33 cellular contexts compared by ENCODE assay signal in the genomic region with DNA sequence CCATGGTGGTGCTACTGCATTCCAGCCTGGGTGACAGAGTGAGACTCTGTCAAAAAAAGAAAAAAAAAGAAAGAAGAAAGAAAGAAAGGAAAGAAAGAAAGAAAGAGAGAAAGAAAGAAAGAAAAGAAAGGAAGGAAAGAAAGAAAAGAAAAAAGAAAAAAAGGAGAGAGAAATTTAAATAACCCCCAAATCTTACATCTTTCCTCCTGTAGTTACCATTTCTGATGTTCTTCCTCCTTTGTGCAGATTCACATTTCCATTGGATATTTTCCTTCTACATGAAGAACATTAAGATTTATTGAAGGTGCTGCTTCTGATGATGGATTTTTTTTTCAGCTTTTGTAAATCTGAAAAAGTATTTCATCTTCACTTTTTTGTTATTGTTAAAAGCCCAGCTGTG.
"Had no signal": no experiment of that assay in that cellular context is flagged by ENCODE, and none has a peak within 500 bp of the region (broad histone marks: within the 10 kb centered on the region; RNA-seq: fewer than 3 reads in every experiment).

No MANE protein-coding gene starts in this region.

- H3K27ac ChIP-seq: adrenal gland, ascending aorta, body of pancreas, brain microvascular endothelial cell, breast epithelium, cardiac muscle cell had no signal

- H3K4me1 ChIP-seq: adrenal gland, ascending aorta, body of pancreas, breast epithelium had no signal

- H3K27me3 ChIP-seq: ascending aorta, body of pancreas, brain microvascular endothelial cell had no signal

- DNase-seq: activated effector memory CD4-positive, alpha-beta T cell treated with anti-CD3 and anti-CD28 coated beads, Interleukin-2, amount 50 U/mL, for 16 hours; activated effector memory CD4-positive, alpha-beta T cell treated with Interleukin-2 at 50 U/mL for 16 hours; activated gamma-delta T cell; activated gamma-delta T cell treated with Interleukin-2 at 50 U/mL for 16 hours; activated naive CD4-positive, alpha-beta T cell; activated naive CD4-positive, alpha-beta T cell treated with anti-CD3 and anti-CD28 coated beads for 36 hours; activated naive CD4-positive, alpha-beta T cell treated with anti-CD3 and anti-CD28 coated beads, Interleukin-2, amount 10 ng/mL, durations not matched to agents 7 days and 5 days; activated naive CD4-positive, alpha-beta T cell treated with anti-CD3 and anti-CD28 coated beads, Interleukin-2, amount 50 U/mL, for 16 hours; activated naive CD4-positive, alpha-beta T cell treated with Interleukin-2 at 50 U/mL for 16 hours; activated naive CD8-positive, alpha-beta T cell treated with anti-CD3 and anti-CD28 coated beads for 36 hours; activated naive CD8-positive, alpha-beta T cell treated with anti-CD3 and anti-CD28 coated beads, Interleukin-2, amount 10 ng/mL, durations not matched to agents 7 days and 5 days; activated naive CD8-positive, alpha-beta T cell treated with anti-CD3 and anti-CD28 coated beads, Interleukin-2, amount 50 U/mL, for 24 hours; activated T-cell treated with anti-CD3 and anti-CD28 coated beads, Interleukin-2, amount 50 U/mL, for 1 hour; activated T-cell treated with anti-CD3 and anti-CD28 coated beads, Interleukin-2, amount 50 U/mL, for 24 hours; activated T-cell treated with anti-CD3 and anti-CD28 coated beads, Interleukin-2, amount 50 U/mL, for 4 hours; activated T-cell treated with anti-CD3 and anti-CD28 coated beads, Interleukin-2, amount 50 U/mL, for 48 hours; activated T-cell treated with anti-CD3 and anti-CD28 coated beads, Interleukin-2, amount 50 U/mL, for 72 hours; adrenal gland; amniotic stem cell; amygdala; anterior cingulate cortex; body of pancreas; brain microvascular endothelial cell; caudate nucleus; central memory CD4-positive, alpha-beta T cell; cerebellar nuclear complex had no signal

- H3K9me3 ChIP-seq: adrenal gland, ascending aorta, body of pancreas, breast epithelium had no signal

- ATAC-seq: activated naive CD4-positive, alpha-beta T cell treated with anti-CD3 and anti-CD28 coated beads, Interleukin-2, amount 50 U/mL, for 72 hours; activated naive CD8-positive, alpha-beta T cell treated with anti-CD3 and anti-CD28 coated beads, Interleukin-2, amount 50 U/mL, for 24 hours; activated T-cell treated with anti-CD3 and anti-CD28 coated beads, Interleukin-2, amount 50 U/mL, for 4 hours; activated T-cell treated with anti-CD3 and anti-CD28 coated beads, Interleukin-2, amount 50 U/mL, for 72 hours; activated T-helper 17 cell treated with anti-CD3 and anti-CD28 coated beads, Interleukin-2, amount 50 U/mL, for 72 hours; body of pancreas had no signal

- FAIRE-seq: astrocyte, bronchial epithelial cell had no signal

- H3K4me3 ChIP-seq: adrenal gland, ascending aorta, body of pancreas, breast epithelium, cardiac muscle cell had no signal

- H3K36me3 ChIP-seq: adrenal gland, ascending aorta, brain microvascular endothelial cell, breast epithelium, cardiac muscle cell had no signal
